Comparison of ENCODE assay signal across 16 cellular contexts in the genomic region with DNA sequence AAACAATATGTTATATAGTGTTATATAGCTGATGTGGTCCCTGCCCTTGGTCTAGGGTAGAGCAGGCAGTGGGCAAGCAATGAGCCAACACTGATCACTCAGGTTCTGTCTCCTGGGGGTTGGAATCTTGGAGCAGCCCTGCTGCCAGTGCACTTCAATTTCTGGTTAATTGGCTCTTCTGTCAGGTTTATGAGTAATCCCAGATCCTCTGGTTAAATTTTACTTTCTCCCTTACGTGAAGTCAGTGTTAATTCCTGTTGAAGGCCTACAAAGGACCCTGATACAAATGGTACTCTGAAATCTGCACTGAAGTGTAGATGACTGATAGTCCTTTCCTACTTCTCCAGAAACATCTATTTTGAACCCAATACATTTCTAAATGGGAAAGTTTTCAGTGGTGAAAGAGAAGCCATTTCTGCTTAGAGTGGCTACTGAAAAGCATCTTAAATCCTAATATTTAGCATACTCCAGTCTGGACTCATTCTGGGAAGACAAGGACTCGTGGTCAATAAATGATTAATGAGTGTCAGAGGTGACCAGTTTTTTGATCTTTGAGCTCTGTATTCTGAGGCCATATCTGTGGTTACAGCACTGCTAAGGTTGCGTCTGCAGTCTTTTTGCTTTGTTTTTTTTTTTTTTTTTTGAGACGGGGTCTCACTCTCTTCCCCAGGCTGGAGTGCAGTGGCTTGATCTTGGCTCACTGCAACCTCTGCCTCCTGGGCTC.
"Had no signal": no experiment of that assay in that cellular context is flagged by ENCODE, and none has a peak within 500 bp of the region (broad histone marks: within the 10 kb centered on the region; RNA-seq: fewer than 3 reads in every experiment).

No MANE protein-coding gene starts in this region.

- H3K4me1 ChIP-seq: breast epithelium, lower lobe of right lung, transverse colon had no signal

- H3K4me3 ChIP-seq: breast epithelium, lower lobe of right lung, transverse colon had no signal

- H3K27me3 ChIP-seq: breast epithelium, transverse colon had no signal

- H3K9me3 ChIP-seq: breast epithelium, lower lobe of right lung, transverse colon had no signal

- H3K27ac ChIP-seq: breast epithelium, lower lobe of right lung, transverse colon had no signal

- DNase-seq: activated naive CD4-positive, alpha-beta T cell; activated T-cell treated with anti-CD3 and anti-CD28 coated beads, Interleukin-2, amount 50 U/mL, for 1 hour; effector memory CD4-positive, alpha-beta T cell; foreskin melanocyte; glutamatergic neuron; hippocampal formation; lower lobe of right lung; mesendoderm; naive thymus-derived CD4-positive, alpha-beta T cell; occipital lobe; stimulated activated CD4-positive, alpha-beta T cell treated with anti-CD3 and anti-CD28 coated beads, Interleukin-2, amount 100 ng/mL, for 48 hours; stimulated activated CD8-positive, alpha-beta memory T cell treated with anti-CD3 and anti-CD28 coated beads, Interleukin-4, amount 100 ng/mL, for 48 hours; stimulated activated naive B cell treated with anti-CD40 and anti-IgM and Interleukin-4, amounts not matched to agents 10 μg/mL and 1 μg/mL and 100 μg/mL, for 72 hours; T1000; transverse colon had no signal

- H3K36me3 ChIP-seq: breast epithelium, lower lobe of right lung, transverse colon had no signal
